Comparison of ENCODE assay signal across 19 cellular contexts in genomic region chr14:102905116-102906108, GRCh38. TPM values are rescaled to one million over a fixed set of nuclear protein-coding genes. Genes with fewer than 3 reads are reported as not detected.
A peak's percentile ranks its signal among the peaks of the same experiment; 100 is the strongest.
DNase-seq lines count a peak whose midpoint lies in the region; ATAC-seq and TF ChIP-seq lines count a peak whose summit lies in the region.
"Had no signal": no experiment of that assay in that cellular context is flagged by ENCODE, and none has a peak within 500 bp of the region (broad histone marks: within the 10 kb centered on the region; RNA-seq: fewer than 3 reads in every experiment).

No MANE protein-coding gene starts in this region.

- no peaks in the 10 kb centered on the region for H3F3A ChIP-seq in PC-3 (ENCODE audit: low read length, unreplicated experiment)

- H3K27ac Mint-ChIP-seq in activated T-cell treated with anti-CD3 and anti-CD28 coated beads, Interleukin-2, amount 50 U/mL, for 24 hours = peak overlapping the region; percentile 82
- H3K27ac Mint-ChIP-seq in activated T-cell treated with anti-CD3 and anti-CD28 coated beads, Interleukin-2, amount 50 U/mL, for 72 hours = no peak overlapping the region
- peak overlapping the region in 4 of 6 donors; percentile 44 to 80 (median 52) for H3K27ac Mint-ChIP-seq in naive B cell

- TF ChIP-seq POLR2A in Peyer's patch (IDR thresholded peaks at IDR 0.05) = no peak

- BruUV-seq in A673 (replicated peaks; lab: Mats Ljungman, UMichigan) (TSS peak; percentile 38), PC-3 (replicated peaks; lab: Mats Ljungman, UMichigan) (no TSS peak)

- TF ChIP-seq CTCF in A673 (conservative IDR thresholded peaks at IDR 0.05; ENCODE audit: low read depth, low read length) = no peak
- TF ChIP-seq CTCF in Peyer's patch (IDR thresholded peaks at IDR 0.05) = no peak
- no peak for TF ChIP-seq CTCF in PC-3 (conservative IDR thresholded peaks at IDR 0.05; ENCODE audit: low read depth, low read length)

- peaks cover 88% of the 10 kb centered on the region for H3K36me3 Mint-ChIP-seq in activated T-cell treated with anti-CD3 and anti-CD28 coated beads, Interleukin-2, amount 50 U/mL, for 24 hours (ENCODE audit: low read depth)
- peaks cover 7 to 25% of the 10 kb centered on the region in 2 donors for H3K36me3 Mint-ChIP-seq in activated T-cell treated with anti-CD3 and anti-CD28 coated beads, Interleukin-2, amount 50 U/mL, for 72 hours (ENCODE audit: insufficient read depth in 2 of 2)
- H3K36me3 Mint-ChIP-seq in naive B cell = peaks cover 9 to 25% of the 10 kb centered on the region in 2 donors

- no peak overlapping the region for H3K4me3 ChIP-seq in A673 (ENCODE audit: low read depth, low read length, poor library complexity, severe bottlenecking)
- H3K4me3 ChIP-seq in Peyer's patch = no peak overlapping the region
- no peak overlapping the region for H3K4me3 ChIP-seq in PC-3 (ENCODE audit: low read length)
- H3K4me3 ChIP-seq: BLaER1 treated with 17β-estradiol and CSF1 and Interleukin-3, amounts not matched to agents 10 nM and 100 nM; GM23248 had no signal

- H3K9me3 ChIP-seq in A673 (ENCODE audit: low read depth, low read length, poor library complexity, severe bottlenecking) = no peaks in the 10 kb centered on the region
- no peaks in the 10 kb centered on the region for H3K9me3 ChIP-seq in Peyer's patch
- H3K9me3 ChIP-seq in PC-3 (ENCODE audit: low read length) = no peaks in the 10 kb centered on the region
- H3K9me3 ChIP-seq: BLaER1 treated with 17β-estradiol and CSF1 and Interleukin-3, amounts not matched to agents 10 nM and 100 nM had no signal

- intact Hi-C loops in A673 (cut with micrococcal nuclease; ENCODE audit: unreplicated experiment) = no loop called here
- intact Hi-C loops in PC-3 (cut with micrococcal nuclease) = no loop called here

- H2AFZ ChIP-seq in PC-3 (ENCODE audit: low read length) = no peak overlapping the region
- H2AFZ ChIP-seq: GM23248 had no signal

- no peaks in the 10 kb centered on the region for H3K27me3 Mint-ChIP-seq in activated T-cell treated with anti-CD3 and anti-CD28 coated beads, Interleukin-2, amount 50 U/mL, for 24 hours
- no peaks in the 10 kb centered on the region for H3K27me3 Mint-ChIP-seq in activated T-cell treated with anti-CD3 and anti-CD28 coated beads, Interleukin-2, amount 50 U/mL, for 72 hours (ENCODE audit: low read depth)
- H3K27me3 Mint-ChIP-seq in naive B cell = no peaks in the 10 kb centered on the region

- H3K27me3 ChIP-seq in A673 (replicated peaks; ENCODE audit: insufficient read depth, low read depth, low read length, poor library complexity) (no peaks in the 10 kb centered on the region), Peyer's patch (no peaks in the 10 kb centered on the region), PC-3 (ENCODE audit: low read length) (no peaks in the 10 kb centered on the region)
- H3K27me3 ChIP-seq: BLaER1 treated with 17β-estradiol and CSF1 and Interleukin-3, amounts not matched to agents 10 nM and 100 nM had no signal

- POLR2A ChIA-PET in A673 (lab: Charles Lee; ENCODE audit: low non-redundant PET) = interaction anchor here (0.6 kb wide), 1 partner anchor 358 kb away, joined by 3 read pairs; no protein-coding TSS in a partner anchor
- POLR2A ChIA-PET in PC-3 (lab: Charles Lee; ENCODE audit: unreplicated experiment) = no interaction called here

- H3K27ac ChIP-seq in A673 (ENCODE audit: low read depth, low read length, poor library complexity, severe bottlenecking) (no peak overlapping the region), Peyer's patch (no peak overlapping the region), PC-3 (ENCODE audit: low read length) (no peak overlapping the region)
- H3K27ac ChIP-seq: BLaER1 treated with 17β-estradiol and CSF1 and Interleukin-3, amounts not matched to agents 10 nM and 100 nM; GM23248; KMS-11 had no signal

- H3K4me1 ChIP-seq in A673 (ENCODE audit: insufficient read depth, low read length, poor library complexity, severe bottlenecking) (no peaks in the 10 kb centered on the region), Peyer's patch (peaks cover 0 to 16% (median 6%) of the 10 kb centered on the region in 4 donors), PC-3 (ENCODE audit: insufficient read depth, low read length) (no peaks in the 10 kb centered on the region)

- ATAC-seq in activated T-cell treated with anti-CD3 and anti-CD28 coated beads, Interleukin-2, amount 50 U/mL, for 72 hours (replicated peaks in 1 of 2) = no peak
- ATAC-seq in naive B cell (ENCODE audit: low read depth in 2 of 2) = no peak
- no peak for ATAC-seq in PC-3
- ATAC-seq in HG03571 (IDR thresholded peaks at IDR 0.05; ENCODE audit: unreplicated experiment) = no peak

- peaks cover 10% of the 10 kb centered on the region for H3K36me3 ChIP-seq in A673 (ENCODE audit: insufficient read depth, low read length, poor library complexity, severe bottlenecking)
- peaks cover 0 to 43% (median 0%) of the 10 kb centered on the region in 3 donors for H3K36me3 ChIP-seq in Peyer's patch
- H3K36me3 ChIP-seq in PC-3 (ENCODE audit: low read depth, low read length) = peaks cover 2% of the 10 kb centered on the region; the same call in 1 of the 2 replicates

- no peaks in the 10 kb centered on the region for H3K9me3 Mint-ChIP-seq in activated T-cell treated with anti-CD3 and anti-CD28 coated beads, Interleukin-2, amount 50 U/mL, for 24 hours
- no peaks in the 10 kb centered on the region for H3K9me3 Mint-ChIP-seq in activated T-cell treated with anti-CD3 and anti-CD28 coated beads, Interleukin-2, amount 50 U/mL, for 72 hours
- no peaks in the 10 kb centered on the region for H3K9me3 Mint-ChIP-seq in naive B cell

- no peak overlapping the region for H3K9ac ChIP-seq in PC-3 (ENCODE audit: low read length)
- H3K9ac ChIP-seq: BLaER1 treated with 17β-estradiol and CSF1 and Interleukin-3, amounts not matched to agents 10 nM and 100 nM; GM23248; KMS-11 had no signal

- no peaks in the 10 kb centered on the region for H3K9me2 ChIP-seq in PC-3 (replicated peaks; ENCODE audit: low read length)

- H3K4me2 ChIP-seq in PC-3 (ENCODE audit: low read length) = no peak overlapping the region
- H3K4me2 ChIP-seq: KMS-11 had no signal

- no peak for DNase-seq in activated T-cell treated with anti-CD3 and anti-CD28 coated beads, Interleukin-2, amount 50 U/mL, for 24 hours
- no peak for DNase-seq in activated T-cell treated with anti-CD3 and anti-CD28 coated beads, Interleukin-2, amount 50 U/mL, for 72 hours
- DNase-seq in A673 (ENCODE audit: low spot score) (no peak), Peyer's patch (peak in 2 of 3 donors; percentile 28 to 37), naive B cell (no peak), NCI-H1436 treated with DMSO at 0.1 percent for 48 hours (lab: John Stamatoyannopoulos, UW) (no peak), PC-3 (no peak)
- DNase-seq: 8988T, DMS 273 treated with DMSO at 0.1 percent for 48 hours, GDM1, GM23248, NCI-H1048, NCI-H2081 treated with DMSO at 0.1 percent for 48 hours, NCI-H524 had no signal

- no peaks in the 10 kb centered on the region for H3K79me2 ChIP-seq in PC-3 (ENCODE audit: low read length)

- H3K4me3 Mint-ChIP-seq in activated T-cell treated with anti-CD3 and anti-CD28 coated beads, Interleukin-2, amount 50 U/mL, for 24 hours = no peak overlapping the region
- no peak overlapping the region for H3K4me3 Mint-ChIP-seq in activated T-cell treated with anti-CD3 and anti-CD28 coated beads, Interleukin-2, amount 50 U/mL, for 72 hours
- peak overlapping the region in 3 of 8 donors; percentile 21 to 42 (median 41) for H3K4me3 Mint-ChIP-seq in naive B cell

- H3K4me1 Mint-ChIP-seq in activated T-cell treated with anti-CD3 and anti-CD28 coated beads, Interleukin-2, amount 50 U/mL, for 24 hours (ENCODE audit: low read depth) = peaks cover 12% of the 10 kb centered on the region
- peaks cover 18% of the 10 kb centered on the region for H3K4me1 Mint-ChIP-seq in activated T-cell treated with anti-CD3 and anti-CD28 coated beads, Interleukin-2, amount 50 U/mL, for 72 hours (ENCODE audit: low read depth)
- H3K4me1 Mint-ChIP-seq in naive B cell = peaks cover 40 to 51% (median 41%) of the 10 kb centered on the region in 3 donors

- no peaks in the 10 kb centered on the region for H4K20me1 ChIP-seq in PC-3 (ENCODE audit: low read length)

- CTCF ChIA-PET in A673 (lab: Charles Lee) (no interaction called here), PC-3 (lab: Charles Lee) (no interaction called here)

RNA-seq across cellular contexts. Expression of gene AMN, which starts 17.1 kb away (rescaled TPM):
- 1 to 10 TPM; 3.2 to 3.9 TPM for total RNA-seq in activated T-cell treated with anti-CD3 and anti-CD28 coated beads, Interleukin-2, amount 50 U/mL, for 72 hours
- total RNA-seq in A673 (2021) (5.6 and 6.7 TPM in 2 replicates), Peyer's patch (1,000 to 10,000 TPM in 1 of 4 donors, 100 to 1,000 TPM in 2, 10 to 100 TPM in 1; 89.1 to 1,110 (median 806) TPM), PC-3 (2014; rRNA removed) (0.17 TPM in 1 of 2 replicates, not detected in the other)
- 1 to 10 TPM; 1.8 to 5.7 (median 2.4) TPM for polyA plus RNA-seq in naive B cell (ENCODE audit: low read depth in 6 of 6)
- total RNA-seq: GM23248, MCF 10A, RPMI7951 had no signal
- polyA plus RNA-seq: GM23248 had no signal

Comparison
In these comparisons a context has a peak if more than half of its experiments do, and no peak if none do; other contexts are left out.
1. DNase-seq: peak in Peyer's patch (2 of 3); none in activated T-cell treated with anti-CD3 and anti-CD28 coated beads, Interleukin-2, amount 50 U/mL, for 24 hours (single experiment), activated T-cell treated with anti-CD3 and anti-CD28 coated beads, Interleukin-2, amount 50 U/mL, for 72 hours (0 of 2), A673 (single experiment), naive B cell (single experiment), NCI-H1436 treated with DMSO at 0.1 percent for 48 hours (single experiment) and PC-3 (single experiment).
2. RNA of gene AMN, which starts 17.1 kb away (total RNA-seq): 89.1 to 1,110 TPM in Peyer's patch; 5.6 to 6.7 TPM in A673, 3.2 to 3.9 TPM in activated T-cell treated with anti-CD3 and anti-CD28 coated beads, Interleukin-2, amount 50 U/mL, for 72 hours and 0.17 TPM in PC-3; every median in the first group is over 10 times any median in the second.